Comparison of ENCODE assay signal across 1 cellular context in the genomic region with DNA sequence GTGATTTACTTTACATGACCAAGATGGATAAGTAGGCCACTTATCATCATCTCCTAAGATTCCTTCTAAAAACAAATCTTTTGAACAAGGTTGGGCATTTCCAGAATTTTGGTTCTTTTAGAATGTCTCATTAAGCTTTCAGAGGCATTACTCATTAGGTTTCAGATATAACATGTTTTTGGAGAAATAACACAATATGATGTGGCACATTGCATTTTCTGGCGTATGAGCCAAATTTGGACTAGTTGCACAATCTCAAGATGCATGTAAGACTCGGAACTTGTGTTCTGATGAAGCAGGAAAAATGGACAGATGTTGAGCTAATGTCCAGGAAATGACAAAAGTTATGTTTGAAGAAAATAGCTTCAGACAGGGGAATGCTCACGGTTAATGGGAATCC.
TF ChIP-seq lines count a peak whose summit lies in the region.

No MANE protein-coding gene starts in this region.

TF ChIP-seq in GM23338, 12 proteins besides CTCF, POLR2A, EP300 and RAD21 (continued from another document):
- TF ChIP-seq ZNF462 (CRISPR knock-in tag; IDR thresholded peaks at IDR 0.05): no peak
- no peak for TF ChIP-seq EZH2phosphoT487 (IDR thresholded peaks at IDR 0.05; ENCODE audit: unreplicated experiment)
- TF ChIP-seq NANOG (IDR thresholded peaks at IDR 0.05; ENCODE audit: borderline replicate concordance): no peak
- TF ChIP-seq ZNF114 (CRISPR knock-in tag; IDR thresholded peaks at IDR 0.05): no peak
- TF ChIP-seq ETS1 (IDR thresholded peaks at IDR 0.05): no peak
- TF ChIP-seq POLR2AphosphoS5 (IDR thresholded peaks at IDR 0.05; ENCODE audit: low read depth): no peak
